Comparison of ENCODE assay signal across 20 cellular contexts in the genomic region with DNA sequence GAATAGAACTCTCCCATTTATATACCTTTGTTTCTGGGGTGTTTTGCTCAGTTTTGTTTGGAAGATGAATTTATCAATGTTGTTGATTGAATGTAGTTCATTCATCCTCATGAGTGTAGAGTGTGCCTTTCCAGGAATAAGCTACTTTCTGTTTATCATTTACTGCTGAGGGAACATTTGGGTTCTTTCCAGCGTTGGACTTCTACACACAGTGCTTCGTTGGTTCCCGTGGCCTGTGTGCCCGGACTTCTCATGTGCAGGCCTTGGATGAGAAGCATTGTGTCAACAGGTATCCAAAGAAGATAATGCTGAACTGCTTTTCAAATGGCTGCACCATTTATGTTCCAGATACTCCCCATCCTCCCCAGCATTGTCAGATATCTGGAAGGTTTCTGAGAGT.
"Had no signal": no experiment of that assay in that cellular context is flagged by ENCODE, and none has a peak within 500 bp of the region (broad histone marks: within the 10 kb centered on the region; RNA-seq: fewer than 3 reads in every experiment).

No MANE protein-coding gene starts in this region.

- ATAC-seq: activated T-cell treated with anti-CD3 and anti-CD28 coated beads, Interleukin-2, amount 50 U/mL, for 4 hours; naive thymus-derived CD4-positive, alpha-beta T cell; sciatic nerve; stimulated activated naive B cell treated with anti-CD40 and anti-IgM and Interleukin-4, amounts not matched to agents 10 μg/mL and 1 μg/mL and 100 μg/mL, for 72 hours had no signal

- H3K27me3 Mint-ChIP-seq: stimulated activated naive B cell treated with anti-CD40 and anti-IgM and Interleukin-4, amounts not matched to agents 10 μg/mL and 1 μg/mL and 100 μg/mL, for 72 hours had no signal

- H3K27ac Mint-ChIP-seq: activated naive CD4-positive, alpha-beta T cell treated with anti-CD3 and anti-CD28 coated beads for 36 hours; activated naive CD8-positive, alpha-beta T cell treated with anti-CD3 and anti-CD28 coated beads, Interleukin-2, amount 10 ng/mL, durations not matched to agents 7 days and 5 days; naive thymus-derived CD4-positive, alpha-beta T cell; stimulated activated naive B cell treated with anti-CD40 and anti-IgM and Interleukin-4, amounts not matched to agents 10 μg/mL and 1 μg/mL and 100 μg/mL, for 72 hours had no signal

- H3K4me1 Mint-ChIP-seq: naive thymus-derived CD4-positive, alpha-beta T cell had no signal

- H3K4me3 Mint-ChIP-seq: activated naive CD4-positive, alpha-beta T cell treated with anti-CD3 and anti-CD28 coated beads for 36 hours; activated naive CD8-positive, alpha-beta T cell treated with anti-CD3 and anti-CD28 coated beads, Interleukin-2, amount 10 ng/mL, durations not matched to agents 7 days and 5 days; activated T-cell treated with anti-CD3 and anti-CD28 coated beads, Interleukin-2, amount 50 U/mL, for 4 hours; naive thymus-derived CD4-positive, alpha-beta T cell; stimulated activated naive B cell treated with anti-CD40 and anti-IgM and Interleukin-4, amounts not matched to agents 10 μg/mL and 1 μg/mL and 100 μg/mL, for 72 hours had no signal

- H3K27ac ChIP-seq: neutrophil, pancreas, upper lobe of left lung had no signal

- DNase-seq: activated CD4-positive, alpha-beta T cell treated with anti-CD3 and anti-CD28 coated beads for 1 hour; activated CD4-positive, alpha-beta T cell treated with anti-CD3 and anti-CD28 coated beads, Interleukin-2, amount 50 U/mL, for 1 hour; activated CD8-positive, alpha-beta memory T cell treated with anti-CD3 and anti-CD28 coated beads, Interleukin-2, amount 50 U/mL, for 4 hours; activated naive CD4-positive, alpha-beta T cell treated with anti-CD3 and anti-CD28 coated beads for 36 hours; activated naive CD8-positive, alpha-beta T cell treated with anti-CD3 and anti-CD28 coated beads, Interleukin-2, amount 10 ng/mL, durations not matched to agents 7 days and 5 days; activated T-cell treated with anti-CD3 and anti-CD28 coated beads, Interleukin-2, amount 50 U/mL, for 4 hours; cerebellar nuclear complex; cortex of kidney; erythroblast; foreskin fibroblast; kidney; naive thymus-derived CD4-positive, alpha-beta T cell; pancreas; small intestine; stimulated activated naive B cell treated with anti-CD40 and anti-IgM and Interleukin-4, amounts not matched to agents 10 μg/mL and 1 μg/mL and 100 μg/mL, for 72 hours; T-helper 9 cell; upper lobe of left lung had no signal

- H3K9me3 ChIP-seq: neutrophil, pancreas, upper lobe of left lung had no signal

- H3K36me3 Mint-ChIP-seq: activated naive CD8-positive, alpha-beta T cell treated with anti-CD3 and anti-CD28 coated beads, Interleukin-2, amount 10 ng/mL, durations not matched to agents 7 days and 5 days; naive thymus-derived CD4-positive, alpha-beta T cell; stimulated activated naive B cell treated with anti-CD40 and anti-IgM and Interleukin-4, amounts not matched to agents 10 μg/mL and 1 μg/mL and 100 μg/mL, for 72 hours had no signal

- H3K27me3 ChIP-seq: neutrophil, pancreas, upper lobe of left lung had no signal

- H3K4me3 ChIP-seq: lung, pancreas, upper lobe of left lung had no signal

- H3K36me3 ChIP-seq: neutrophil, pancreas, upper lobe of left lung had no signal

- H3K9me3 Mint-ChIP-seq: activated naive CD4-positive, alpha-beta T cell treated with anti-CD3 and anti-CD28 coated beads for 36 hours; activated naive CD8-positive, alpha-beta T cell treated with anti-CD3 and anti-CD28 coated beads, Interleukin-2, amount 10 ng/mL, durations not matched to agents 7 days and 5 days; activated T-cell treated with anti-CD3 and anti-CD28 coated beads, Interleukin-2, amount 50 U/mL, for 4 hours; naive thymus-derived CD4-positive, alpha-beta T cell; stimulated activated naive B cell treated with anti-CD40 and anti-IgM and Interleukin-4, amounts not matched to agents 10 μg/mL and 1 μg/mL and 100 μg/mL, for 72 hours had no signal

- H3K4me1 ChIP-seq: pancreas, upper lobe of left lung had no signal
